Comparison of ENCODE assay signal across 9 cellular contexts in the genomic region with DNA sequence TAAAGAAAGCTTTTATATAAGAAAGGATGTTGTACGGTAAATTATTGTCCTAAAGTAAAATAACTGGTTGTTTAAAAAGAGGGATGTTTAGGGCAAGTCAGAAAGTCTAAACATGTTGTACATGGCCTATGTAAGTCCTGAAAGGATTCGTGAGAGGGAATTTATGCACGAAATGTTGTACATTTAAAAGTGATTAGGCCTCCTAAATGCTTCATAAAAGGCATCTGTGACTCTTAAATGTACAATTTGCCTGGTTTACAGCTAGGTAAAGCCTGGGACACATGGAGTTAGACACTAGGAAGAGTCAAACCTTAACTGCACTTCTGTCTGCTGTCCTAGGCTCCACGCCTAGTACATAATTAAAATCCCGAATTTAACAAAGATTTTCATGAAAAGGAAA. TPM values are rescaled to one million over a fixed set of nuclear protein-coding genes. Genes with fewer than 3 reads are reported as not detected.
"Had no signal": no experiment of that assay in that cellular context is flagged by ENCODE, and none has a peak within 500 bp of the region (broad histone marks: within the 10 kb centered on the region; RNA-seq: fewer than 3 reads in every experiment).

No MANE protein-coding gene starts in this region.

- H3K4me3 ChIP-seq: GM12878 had no signal

- DNase-seq: GDM1, GF-D8 had no signal

- FAIRE-seq: G401.6, GM12878, GM12891, GM12892, GM18507, GM19239 had no signal

RNA-seq across cellular contexts. Expression of gene KRTAP13-3, which starts 9.7 kb away (rescaled TPM):
- total RNA-seq: G401, GM12878 had no signal
- polyA plus RNA-seq: GM12878 had no signal

RNA-seq across cellular contexts. Expression of gene KRTAP13-4, which starts 14.0 kb away (rescaled TPM):
- total RNA-seq: G401, GM12878 had no signal
- polyA plus RNA-seq: GM12878 had no signal

RNA-seq across cellular contexts. Expression of gene KRTAP13-1, which starts 20.2 kb away (rescaled TPM):
- total RNA-seq: G401, GM12878 had no signal
- polyA plus RNA-seq: GM12878 had no signal

RNA-seq across cellular contexts. Expression of gene KRTAP15-1, which starts 24.1 kb away (rescaled TPM):
- total RNA-seq: G401, GM12878 had no signal
- polyA plus RNA-seq: GM12878 had no signal

RNA-seq across cellular contexts. Expression of gene KRTAP13-2, which starts 43.9 kb away (rescaled TPM):
- total RNA-seq: G401, GM12878 had no signal
- polyA plus RNA-seq: GM12878 had no signal
